Comparison of ENCODE assay signal across 8 cellular contexts in the genomic region with DNA sequence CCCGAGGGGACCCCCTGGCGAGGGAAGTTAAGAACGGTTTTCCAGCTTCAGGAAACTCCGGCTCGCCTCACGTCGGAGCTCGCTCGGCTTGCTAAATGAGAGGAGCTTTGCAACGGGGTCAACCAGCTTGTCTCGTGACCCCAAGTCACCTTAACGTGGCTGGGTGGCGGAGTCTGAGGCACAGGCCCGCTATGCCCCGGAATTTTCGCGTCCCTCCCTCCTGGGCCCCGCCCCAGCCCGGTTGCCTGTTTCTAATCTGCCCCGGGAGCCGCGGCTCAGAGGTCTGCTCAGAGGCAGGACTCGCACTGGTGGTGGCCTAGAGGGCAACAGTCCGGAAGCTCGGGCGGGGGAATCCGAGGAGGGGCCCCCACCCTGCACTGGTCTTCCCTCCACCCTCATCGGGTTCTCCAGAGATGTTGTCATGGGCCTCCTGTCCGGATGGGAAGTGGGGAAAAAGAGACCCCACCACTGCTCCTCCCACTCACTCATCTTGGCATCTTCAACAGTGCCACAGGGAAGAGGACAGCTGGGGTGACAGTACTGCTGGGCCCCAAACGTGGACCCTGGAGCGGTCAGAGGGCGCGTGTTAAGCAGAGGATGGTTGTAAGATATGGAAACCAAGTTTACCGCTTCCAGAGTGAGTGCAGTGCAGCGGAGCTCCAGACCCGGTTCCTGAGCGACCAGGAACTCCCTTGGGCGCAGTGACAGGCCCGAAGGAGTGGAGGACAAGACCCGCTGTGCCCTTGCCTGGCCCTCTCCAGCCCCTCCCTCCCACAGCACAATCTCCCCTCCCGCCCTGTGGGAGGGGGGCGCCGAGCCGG. TPM values are rescaled to one million over a fixed set of nuclear protein-coding genes. Genes with fewer than 3 reads are reported as not detected.
DNase-seq lines count a peak whose midpoint lies in the region; ATAC-seq and TF ChIP-seq lines count a peak whose summit lies in the region.

No MANE protein-coding gene starts in this region.

- in situ Hi-C loops in GM23248 (cut with MboI) = no loop called here

- peaks cover 44% of the 10 kb centered on the region for H3K4me1 Mint-ChIP-seq in chondrocyte (ENCODE audit: low read depth)

- no peak overlapping the region for H3K27ac Mint-ChIP-seq in chondrocyte (ENCODE audit: unreplicated experiment)

- no peak overlapping the region for H3K9ac ChIP-seq in GM23248
- no peak overlapping the region for H3K9ac ChIP-seq in mucosa of rectum (ENCODE audit: low read depth in 1 of 2, low read length in 2 of 2)

- peaks cover 99% of the 10 kb centered on the region for H3K27me3 ChIP-seq in GM23248 (replicated peaks; ENCODE audit: insufficient read depth)
- peaks cover 88 to 94% of the 10 kb centered on the region in 2 donors for H3K27me3 ChIP-seq in mucosa of rectum (ENCODE audit: control insufficient read depth in 2 of 2, insufficient read depth in 2 of 2, low read length in 2 of 2)

- 4 to 6% methylated on average over 38 to 44 of the region's 44 CpGs for WGBS in GM23248 (ENCODE audit: low coverage in 1 of 2, low lambda C conversion rate in 2 of 2, missing lambda C conversion rate in 2 of 2), 2 experiments

- DNase-seq in AG20443 (ENCODE audit: low spot score) = peak; percentile 31
- DNase-seq in GM23248 = peak; percentile 35
- peak; percentile 53 for DNase-seq in astrocyte of the hippocampus (ENCODE audit: low read depth, low spot score)
- no peak for DNase-seq in AG08395 (ENCODE audit: low spot score)
- DNase-seq in chondrocyte (ENCODE audit: low spot score) = no peak

- no peaks in the 10 kb centered on the region for H3K9me2 ChIP-seq in GM23248 (ENCODE audit: insufficient read depth)

- H3K9me3 ChIP-seq in GM23248 (ENCODE audit: low read depth) (no peaks in the 10 kb centered on the region), mucosa of rectum (ENCODE audit: control insufficient read depth in 2 of 2, low read length in 2 of 2) (no peaks in the 10 kb centered on the region)

- ATAC-seq in GM21360 (IDR thresholded peaks at IDR 0.05; ENCODE audit: unreplicated experiment) (no peak), HG03097 (IDR thresholded peaks at IDR 0.05; ENCODE audit: low FRiP score, unreplicated experiment) (no peak)

- H3K27ac ChIP-seq in GM23248 (no peak overlapping the region), mucosa of rectum (ENCODE audit: low read depth in 2 of 2, low read length in 2 of 2) (no peak overlapping the region)

- H2AFZ ChIP-seq in GM23248 = no peak overlapping the region

- H3K79me2 ChIP-seq in GM23248 (ENCODE audit: insufficient read depth) = no peaks in the 10 kb centered on the region

- H3K4me1 ChIP-seq in GM23248 (ENCODE audit: insufficient read depth) (no peaks in the 10 kb centered on the region), mucosa of rectum (ENCODE audit: control insufficient read depth in 2 of 2, insufficient read depth in 2 of 2, low read length in 2 of 2) (peaks cover 13 to 22% of the 10 kb centered on the region in 2 donors)

- H3K36me3 Mint-ChIP-seq in chondrocyte (ENCODE audit: low read depth) = no peaks in the 10 kb centered on the region

- H4K20me1 ChIP-seq in GM23248 (ENCODE audit: insufficient read depth) = no peaks in the 10 kb centered on the region

- peaks cover 85% of the 10 kb centered on the region for H3K27me3 Mint-ChIP-seq in chondrocyte (ENCODE audit: low read depth)

- H3K4me3 Mint-ChIP-seq in chondrocyte (ENCODE audit: unreplicated experiment) = no peak overlapping the region

- H3K9me3 Mint-ChIP-seq in chondrocyte (ENCODE audit: low read depth) = peaks cover 2% of the 10 kb centered on the region

- TF ChIP-seq CTCF in chondrocyte (IDR thresholded peaks at IDR 0.05) = no peak

- H3K4me2 ChIP-seq in GM23248 (ENCODE audit: unreplicated experiment) = no peak overlapping the region

- H3K4me3 ChIP-seq in GM23248 (no peak overlapping the region), mucosa of rectum (ENCODE audit: low read length in 2 of 2) (peak overlapping the region; percentile 28 to 35)

- H3F3A ChIP-seq in GM23248 (ENCODE audit: insufficient read depth) = no peaks in the 10 kb centered on the region

- H3K36me3 ChIP-seq in GM23248 (ENCODE audit: low read depth) (no peaks in the 10 kb centered on the region), mucosa of rectum (ENCODE audit: control insufficient read depth in 2 of 2, insufficient read depth in 2 of 2, low read length in 2 of 2) (no peaks in the 10 kb centered on the region)

RNA-seq across cellular contexts. Expression of a gene that starts 3.4 kb away (rescaled TPM):
- not detected in 2 replicates for total RNA-seq in GM23248 (2014; rRNA removed; shearing (Covaris generic))
- not detected in 2 replicates for polyA plus RNA-seq in GM23248 (2016; fragmentation: Nextera tagmentation; extraction: Ambion mirVana)
- total RNA-seq in chondrocyte = not detected in 3 replicates

Comparison
In these comparisons a context has a peak if more than half of its experiments do, and no peak if none do; other contexts are left out.
1. DNase-seq: peak in AG20443 (single experiment), GM23248 (single experiment) and astrocyte of the hippocampus (single experiment); none in AG08395 (single experiment) and chondrocyte (single experiment).